32 cellular contexts compared by ENCODE assay signal in genomic region chr20:33951171-33951570, GRCh38.
"Had no signal": no experiment of that assay in that cellular context is flagged by ENCODE, and none has a peak within 500 bp of the region (broad histone marks: within the 10 kb centered on the region; RNA-seq: fewer than 3 reads in every experiment).

No MANE protein-coding gene starts in this region.

- H3K27ac ChIP-seq: ovary, parathyroid adenoma, psoas muscle, skin epidermis, spleen, suprapubic skin, testis, tibial artery, transverse colon, upper lobe of right lung, uterus had no signal

- ATAC-seq: naive thymus-derived CD8-positive, alpha-beta T cell; natural killer cell treated with Interleukin-12 subunit alpha and Interleukin-12 subunit beta and Interleukin-15 and Interleukin-18, amount 100 ng/mL, for 72 hours; psoas muscle; right cardiac atrium; sciatic nerve; stimulated activated memory B cell treated with anti-CD40 and anti-IgM and Interleukin-4, amounts not matched to agents 10 μg/mL and 1 μg/mL and 100 μg/mL, for 72 hours; stimulated activated naive CD8-positive, alpha-beta T cell treated with anti-CD3 and anti-CD28 coated beads, Interleukin-15, amount 100 ng/mL, for 72 hours; stimulated activated naive CD8-positive, alpha-beta T cell treated with anti-CD3 and anti-CD28 coated beads, Interleukin-15, Interleukin-2, amounts not matched to agents 100 U/mL and 50 U/mL, for 24 hours; upper lobe of right lung had no signal

- H3K9me3 ChIP-seq: testis had no signal

- H3K4me2 ChIP-seq: smooth muscle cell had no signal

- H3K27me3 ChIP-seq: ovary, spleen, suprapubic skin, testis, tibial artery, transverse colon, upper lobe of right lung, uterus had no signal

- H3K4me1 ChIP-seq: parathyroid adenoma, psoas muscle, spleen, suprapubic skin, testis, tibial artery, transverse colon, upper lobe of right lung, uterus had no signal

- H3K4me1 Mint-ChIP-seq: naive thymus-derived CD8-positive, alpha-beta T cell; nephron progenitor cell; stimulated activated memory B cell treated with anti-CD40 and anti-IgM and Interleukin-4, amounts not matched to agents 10 μg/mL and 1 μg/mL and 100 μg/mL, for 72 hours; stimulated activated naive CD8-positive, alpha-beta T cell treated with anti-CD3 and anti-CD28 coated beads, Interleukin-15, amount 100 ng/mL, for 72 hours had no signal

- H3K36me3 Mint-ChIP-seq: stimulated activated memory B cell treated with anti-CD40 and anti-IgM and Interleukin-4, amounts not matched to agents 10 μg/mL and 1 μg/mL and 100 μg/mL, for 72 hours; type B pancreatic cell had no signal

- H3K4me3 ChIP-seq: ovary, psoas muscle, skin epidermis, smooth muscle cell, spleen, suprapubic skin, testis, tibial artery, transverse colon, upper lobe of right lung, uterus had no signal

- H3K36me3 ChIP-seq: ovary, spleen, suprapubic skin, tibial artery, transverse colon, upper lobe of right lung, uterus had no signal

- H2AFZ ChIP-seq: parathyroid adenoma had no signal

- H3K27ac Mint-ChIP-seq: natural killer cell treated with Interleukin-12 subunit alpha and Interleukin-12 subunit beta and Interleukin-15 and Interleukin-18, amount 100 ng/mL, for 72 hours; nephron progenitor cell; progenitor cell of endocrine pancreas; stimulated activated memory B cell treated with anti-CD40 and anti-IgM and Interleukin-4, amounts not matched to agents 10 μg/mL and 1 μg/mL and 100 μg/mL, for 72 hours; stimulated activated naive CD8-positive, alpha-beta T cell treated with anti-CD3 and anti-CD28 coated beads, Interleukin-15, amount 100 ng/mL, for 72 hours; type B pancreatic cell had no signal

- H3K9ac ChIP-seq: parathyroid adenoma had no signal

- DNase-seq: naive thymus-derived CD8-positive, alpha-beta T cell; nephron progenitor cell; occipital lobe; ovary; posterior cingulate gyrus; psoas muscle; right cardiac atrium; spleen; stimulated activated CD4-positive, alpha-beta T cell treated with anti-CD3 and anti-CD28 coated beads, Interleukin-12 subunit alpha, Interleukin-12 subunit beta, amount 100 ng/mL, for 4 hours; stimulated activated CD4-positive, alpha-beta T cell treated with anti-CD3 and anti-CD28 coated beads, Interleukin-1b, Interleukin-23, amount 100 ng/mL, for 48 hours; stimulated activated CD4-positive, alpha-beta T cell treated with anti-CD3 and anti-CD28 coated beads, Interleukin-4, amount 100 ng/mL, for 1 hour; stimulated activated CD4-positive, alpha-beta T cell treated with anti-CD3 and anti-CD28 coated beads, Interleukin-4, amount 100 ng/mL, for 4 hours; stimulated activated CD8-positive, alpha-beta memory T cell treated with anti-CD3 and anti-CD28 coated beads, Interleukin-4, amount 100 ng/mL, for 48 hours; stimulated activated naive CD4-positive, alpha-beta T cell; stimulated activated naive CD8-positive, alpha-beta T cell treated with anti-CD3 and anti-CD28 coated beads, Interleukin-15, amount 100 ng/mL, for 72 hours; stimulated activated naive CD8-positive, alpha-beta T cell treated with anti-CD3 and anti-CD28 coated beads, Interleukin-15, Interleukin-2, amounts not matched to agents 100 U/mL and 50 U/mL, for 24 hours; substantia nigra; testis; tibial artery; transverse colon; upper lobe of right lung; uterus had no signal

- H3K79me2 ChIP-seq: parathyroid adenoma had no signal

- H3K4me3 Mint-ChIP-seq: naive thymus-derived CD8-positive, alpha-beta T cell; natural killer cell treated with Interleukin-12 subunit alpha and Interleukin-12 subunit beta and Interleukin-15 and Interleukin-18, amount 100 ng/mL, for 72 hours; nephron progenitor cell; neural crest cell; stimulated activated memory B cell treated with anti-CD40 and anti-IgM and Interleukin-4, amounts not matched to agents 10 μg/mL and 1 μg/mL and 100 μg/mL, for 72 hours; stimulated activated naive CD8-positive, alpha-beta T cell treated with anti-CD3 and anti-CD28 coated beads, Interleukin-15, amount 100 ng/mL, for 72 hours; type B pancreatic cell had no signal
